In the genomic region with DNA sequence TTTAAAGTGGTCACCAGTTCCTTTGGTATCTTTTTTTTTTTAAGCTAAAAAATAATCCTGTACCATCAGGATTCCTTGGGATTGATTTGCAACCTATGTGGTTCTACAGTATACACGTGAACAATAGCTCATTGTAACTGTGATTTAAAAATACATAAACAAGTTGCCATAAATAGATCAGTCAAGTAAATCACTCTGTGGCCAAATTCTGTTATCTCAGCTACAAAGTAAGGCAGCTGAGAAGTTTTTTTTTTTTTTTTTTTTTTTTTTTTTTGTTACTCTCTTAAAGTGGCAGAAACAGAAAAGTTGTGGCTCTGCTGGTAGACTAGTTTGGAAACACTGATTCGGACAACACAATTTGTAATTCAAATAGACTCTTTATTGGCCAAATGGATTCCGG, we compare ENCODE assay signal across 18 cellular contexts.
DNase-seq lines count a peak whose midpoint lies in the region; TF ChIP-seq lines count a peak whose summit lies in the region.
"Had no signal": no experiment of that assay in that cellular context is flagged by ENCODE, and none has a peak within 500 bp of the region (broad histone marks: within the 10 kb centered on the region; RNA-seq: fewer than 3 reads in every experiment).

No MANE protein-coding gene starts in this region.

- H3K79me2 ChIP-seq in H9 (ENCODE audit: insufficient read depth, low read length) (peaks cover 21% of the 10 kb centered on the region; the same call in 1 of the 2 replicates), PC-9 (ENCODE audit: low read depth) (peaks cover 21% of the 10 kb centered on the region)

- no peaks in the 10 kb centered on the region for H4K20me1 ChIP-seq in H9 (ENCODE audit: control insufficient read depth, insufficient read depth, insufficient read length)
- no peaks in the 10 kb centered on the region for H4K20me1 ChIP-seq in PC-9 (ENCODE audit: insufficient read depth)

- no peak overlapping the region for H3K14ac ChIP-seq in H9 (ENCODE audit: insufficient read depth, low read length)

- H3K4me3 ChIP-seq in PC-9 = no peak overlapping the region

- no peaks in the 10 kb centered on the region; the same call in 1 of the 2 replicates for H3F3A ChIP-seq in PC-9 (ENCODE audit: insufficient read depth, low read depth)

- no peak overlapping the region for H3K56ac ChIP-seq in H9 (ENCODE audit: insufficient read length, low read depth, low read length)

- H2BK12ac ChIP-seq in H9 (ENCODE audit: insufficient read length, low read depth, low read length) = no peak overlapping the region

- H3K23ac ChIP-seq in H9 (ENCODE audit: insufficient read length, low read depth, low read length) = no peak overlapping the region

- POLR2A ChIA-PET in PC-9 (lab: Charles Lee; ENCODE audit: unreplicated experiment) = no interaction called here

- H4K91ac ChIP-seq in H9 (ENCODE audit: insufficient read length, low read depth, low read length) = no peak overlapping the region

- no peak overlapping the region for H3K18ac ChIP-seq in H9 (ENCODE audit: insufficient read length, low read depth, low read length)

- no peak overlapping the region for H2BK20ac ChIP-seq in H9 (ENCODE audit: low read depth, low read length, poor library complexity, severe bottlenecking)

- H2AK5ac ChIP-seq in H9 (ENCODE audit: insufficient read length, low read length) = no peak overlapping the region

- H3K27me3 ChIP-seq in H9 (ENCODE audit: insufficient read depth, low read length) (peaks cover 12% of the 10 kb centered on the region; the same call in 1 of the 2 replicates), PC-9 (ENCODE audit: insufficient read depth, low read depth) (no peaks in the 10 kb centered on the region)
- H3K27me3 ChIP-seq: foreskin keratinocyte, tibial nerve had no signal

- H2AFZ ChIP-seq in H9 (ENCODE audit: low read length) (no peak overlapping the region), PC-9 (no peak overlapping the region)

- H3K9me3 Mint-ChIP-seq in H9 (peaks cover 0 to 4% of the 10 kb centered on the region in 2 experiments; a peak in 1 of 5 replicates), progenitor cell of endocrine pancreas (ENCODE audit: low read depth) (no peaks in the 10 kb centered on the region)
- H3K9me3 Mint-ChIP-seq: activated naive CD4-positive, alpha-beta T cell treated with anti-CD3 and anti-CD28 coated beads, Interleukin-2, amount 10 ng/mL, durations not matched to agents 7 days and 5 days had no signal

- H3K27me3 Mint-ChIP-seq in H9 (ENCODE audit: low read depth) (peaks cover 48% of the 10 kb centered on the region), progenitor cell of endocrine pancreas (no peaks in the 10 kb centered on the region)

- no CpG with 5 or more reads among the region's 3 CpGs for WGBS in H9 (ENCODE audit: extremely low coverage, insufficient read length, low lambda C conversion rate)

- H3K27ac Mint-ChIP-seq in H9 (peak overlapping the region in 2 of 3 experiments; percentile 98 to 99; a peak in 4 of 7 replicates), progenitor cell of endocrine pancreas (peak overlapping the region; percentile 79)
- H3K27ac Mint-ChIP-seq: activated naive CD4-positive, alpha-beta T cell treated with anti-CD3 and anti-CD28 coated beads, Interleukin-2, amount 10 ng/mL, durations not matched to agents 7 days and 5 days had no signal

- no peak overlapping the region for H3K4ac ChIP-seq in H9 (ENCODE audit: low read depth, low read length)

- no peak overlapping the region for H2BK120ac ChIP-seq in H9 (ENCODE audit: low read depth, low read length, poor library complexity, severe bottlenecking)

- no peaks in the 10 kb centered on the region for H3K79me1 ChIP-seq in H9 (ENCODE audit: insufficient read depth, low read depth, low read length, poor library complexity, severe bottlenecking)

- H3K9me2 ChIP-seq in PC-9 (ENCODE audit: insufficient read depth) = no peaks in the 10 kb centered on the region; the same call in 1 of the 2 replicates

- intact Hi-C loops in PC-9 (cut with micrococcal nuclease; ENCODE audit: unreplicated experiment) = loop anchor here (2.0 to 5.0 kb wide), 2 partner anchors 272 to 476 kb away; no protein-coding TSS in a partner anchor

- H3K4me2 ChIP-seq in H9 (ENCODE audit: insufficient read depth, insufficient read length, low read length) = peak overlapping the region; percentile 100
- peak overlapping the region; percentile 76 for H3K4me2 ChIP-seq in PC-9

- no peaks in the 10 kb centered on the region for H3K36me3 ChIP-seq in PC-9 (ENCODE audit: low read depth)
- H3K36me3 ChIP-seq: tibial nerve had no signal

- H3K9ac ChIP-seq in H9 (ENCODE audit: extremely low read depth, insufficient read length, low read length) = no peak overlapping the region

- H2BK15ac ChIP-seq in H9 (ENCODE audit: low read depth, low read length) = no peak overlapping the region

- H3K36me3 Mint-ChIP-seq in H9 (ENCODE audit: insufficient read depth in 1 of 3, low read depth in 3 of 3) = peaks cover 0 to 1% (median under 1%) of the 10 kb centered on the region in 3 experiments; a peak in 3 of 7 replicates
- no peaks in the 10 kb centered on the region for H3K36me3 Mint-ChIP-seq in progenitor cell of endocrine pancreas (ENCODE audit: insufficient read depth)
- H3K36me3 Mint-ChIP-seq: activated naive CD4-positive, alpha-beta T cell treated with anti-CD3 and anti-CD28 coated beads, Interleukin-2, amount 10 ng/mL, durations not matched to agents 7 days and 5 days had no signal

- H3K4me1 ChIP-seq in H9 (ENCODE audit: insufficient read depth, low read length) (peaks cover 5% of the 10 kb centered on the region), PC-9 (replicated peaks; ENCODE audit: insufficient read depth) (peaks cover 8% of the 10 kb centered on the region; the same call in 1 of the 2 replicates)

- H3K4me3 Mint-ChIP-seq in H9 (peak overlapping the region; percentile 91 to 97), progenitor cell of endocrine pancreas (ENCODE audit: low read depth) (peak overlapping the region; percentile 74)

- H3K9me3 ChIP-seq in H9 (ENCODE audit: control insufficient read depth, low read depth, low read length) (no peaks in the 10 kb centered on the region), PC-9 (ENCODE audit: insufficient read depth, low read depth) (no peaks in the 10 kb centered on the region)
- H3K9me3 ChIP-seq: tibial nerve had no signal

- DNase-seq in H9 = no peak
- no peak for DNase-seq in PC-9
- DNase-seq in hepatic stellate cell (ENCODE audit: low spot score) = peak; percentile 22
- no peak for DNase-seq in progenitor cell of endocrine pancreas (ENCODE audit: low spot score, unreplicated experiment)
- DNase-seq in NK-92 (lab: John Stamatoyannopoulos, UW; ENCODE audit: unreplicated experiment) = no peak
- DNase-seq in anterior cingulate cortex (lab: John Stamatoyannopoulos, UW) = no peak
- DNase-seq in NCI-H2081 (lab: John Stamatoyannopoulos, UW) = no peak
- DNase-seq in NCI-H2171 treated with DMSO at 0.1 percent for 48 hours (lab: John Stamatoyannopoulos, UW) = no peak
- DNase-seq: activated CD4-positive, CD25-positive, alpha-beta regulatory T cell treated with anti-CD3 and anti-CD28 coated beads, Interleukin-2, amount 50 U/mL, for 72 hours; activated CD8-positive, alpha-beta memory T cell treated with anti-CD3 and anti-CD28 coated beads, Interleukin-2, amount 50 U/mL, for 4 hours; activated naive CD4-positive, alpha-beta T cell treated with anti-CD3 and anti-CD28 coated beads, Interleukin-2, amount 10 ng/mL, durations not matched to agents 7 days and 5 days; NCI-H1694; NCI-H526; stimulated activated CD4-positive, alpha-beta T cell treated with anti-CD3 and anti-CD28 coated beads, Interleukin-4, amount 100 ng/mL, for 1 hour; T-helper 1 cell had no signal

- peaks cover 61 to 66% of the 10 kb centered on the region in 2 experiments for H3K4me1 Mint-ChIP-seq in H9
- H3K4me1 Mint-ChIP-seq in progenitor cell of endocrine pancreas (ENCODE audit: low read depth) = peaks cover 49% of the 10 kb centered on the region

- H4K5ac ChIP-seq in H9 (ENCODE audit: insufficient read length, low read depth, low read length) = no peak overlapping the region

- H4K8ac ChIP-seq in H9 (replicated peaks; ENCODE audit: insufficient read length, low read depth, low read length) = no peak overlapping the region

- H3K27ac ChIP-seq in H9 (ENCODE audit: insufficient read length, low read depth, low read length) = no peak overlapping the region
- H3K27ac ChIP-seq in PC-9 = no peak overlapping the region
- H3K27ac ChIP-seq: C4-2B, foreskin keratinocyte had no signal

- H2BK5ac ChIP-seq in H9 (ENCODE audit: insufficient read length, low read length) = no peak overlapping the region

- peaks cover 18% of the 10 kb centered on the region for H3K23me2 ChIP-seq in H9 (ENCODE audit: insufficient read length, low read depth, low read length, poor library complexity, severe bottlenecking)

- BruUV-seq in PC-9 (replicated peaks; lab: Mats Ljungman, UMichigan) = no TSS peak

- CTCF ChIA-PET in PC-9 (lab: Charles Lee) = interaction anchor here (0.6 to 1.0 kb wide), 2 partner anchors 56 to 84 kb away, joined by 3 read pairs; no protein-coding TSS in a partner anchor

- no peak overlapping the region for H3T11ph ChIP-seq in H9 (ENCODE audit: low read length)

- TF ChIP-seq CTCF in H9 (conservative IDR thresholded peaks at IDR 0.05) (no peak), PC-9 (conservative IDR thresholded peaks at IDR 0.05) (no peak), progenitor cell of endocrine pancreas (IDR thresholded peaks at IDR 0.05; ENCODE audit: unreplicated experiment) (no peak)
